13 cellular contexts compared by ENCODE assay signal in the genomic region with DNA sequence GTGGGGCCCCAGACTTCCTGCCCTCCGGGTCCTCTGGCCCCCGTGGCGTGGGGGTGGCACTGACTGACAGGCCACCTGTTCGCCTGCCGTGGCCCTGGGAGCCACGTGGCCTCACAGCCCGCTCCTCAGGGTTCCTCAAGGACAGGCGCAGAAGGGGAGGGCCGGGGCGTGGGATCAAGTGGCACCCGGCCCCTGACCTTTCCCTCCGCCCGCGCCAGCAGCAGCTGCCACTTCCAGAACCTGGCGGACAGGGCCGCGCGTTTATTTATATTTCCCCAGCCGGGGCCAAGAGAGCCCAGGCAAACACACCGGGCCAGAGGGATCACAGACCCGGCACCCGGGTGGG.
A peak's percentile ranks its signal among the peaks of the same experiment; 100 is the strongest.
DNase-seq lines count a peak whose midpoint lies in the region; ATAC-seq and TF ChIP-seq lines count a peak whose summit lies in the region.
"Had no signal": no experiment of that assay in that cellular context is flagged by ENCODE, and none has a peak within 500 bp of the region (broad histone marks: within the 10 kb centered on the region; RNA-seq: fewer than 3 reads in every experiment).

No MANE protein-coding gene starts in this region.

- no peak overlapping the region for H3K27ac Mint-ChIP-seq in immature natural killer cell
- no peak overlapping the region for H3K27ac Mint-ChIP-seq in activated CD4-positive, alpha-beta T cell treated with anti-CD3 and anti-CD28 coated beads, Interleukin-2, amount 10 ng/mL, durations not matched to agents 7 days and 5 days
- H3K27ac Mint-ChIP-seq: activated naive CD4-positive, alpha-beta T cell treated with anti-CD3 and anti-CD28 coated beads, Interleukin-2, amount 50 U/mL, for 24 hours had no signal

- CTCF ChIA-PET in activated CD4-positive, alpha-beta T cell treated with anti-CD3 and anti-CD28 coated beads, Interleukin-2, amount 10 ng/mL, durations not matched to agents 7 days and 5 days (lab: Charles Lee), result interaction anchor here (0.5 kb wide), 2 partner anchors 589 to 878 kb away, joined by 4 read pairs; no protein-coding TSS in a partner anchor

- peaks cover 91 to 99% (median 95%) of the 10 kb centered on the region in 10 experiments for H3K4me1 ChIP-seq in BLaER1 treated with 17β-estradiol and CSF1 and Interleukin-3, amounts not matched to agents 10 nM and 100 nM
- H3K4me1 ChIP-seq in heart right ventricle, result peaks cover 49 to 98% (median 80%) of the 10 kb centered on the region in 9 donors

- POLR2A ChIA-PET in activated CD4-positive, alpha-beta T cell treated with anti-CD3 and anti-CD28 coated beads, Interleukin-2, amount 10 ng/mL, durations not matched to agents 7 days and 5 days (lab: Charles Lee), result no interaction called here

- peaks cover 35 to 36% of the 10 kb centered on the region in 2 donors for H3K4me1 Mint-ChIP-seq in immature natural killer cell
- peaks cover 36% of the 10 kb centered on the region for H3K4me1 Mint-ChIP-seq in activated CD4-positive, alpha-beta T cell treated with anti-CD3 and anti-CD28 coated beads, Interleukin-2, amount 10 ng/mL, durations not matched to agents 7 days and 5 days

- H3K4me3 Mint-ChIP-seq in immature natural killer cell, result no peak overlapping the region
- H3K4me3 Mint-ChIP-seq in activated CD4-positive, alpha-beta T cell treated with anti-CD3 and anti-CD28 coated beads, Interleukin-2, amount 10 ng/mL, durations not matched to agents 7 days and 5 days, result no peak overlapping the region
- H3K4me3 Mint-ChIP-seq: CD4-positive, alpha-beta memory T cell had no signal

- intact Hi-C loops in heart right ventricle (cut with DNase I), result loop anchor here in 7 of 10 donors (5.0 to 10.0 kb wide), 7 partner anchors 35 to 380 kb away; a partner anchor contains a TSS

- H3K36me3 Mint-ChIP-seq in immature natural killer cell, result no peaks in the 10 kb centered on the region
- H3K36me3 Mint-ChIP-seq in activated CD4-positive, alpha-beta T cell treated with anti-CD3 and anti-CD28 coated beads, Interleukin-2, amount 10 ng/mL, durations not matched to agents 7 days and 5 days (ENCODE audit: low read depth), result peaks cover 2% of the 10 kb centered on the region

- peak in 7 of 8 donors; percentile 4 to 60 (median 39) for ATAC-seq in heart right ventricle
- ATAC-seq in HG02938 (IDR thresholded peaks at IDR 0.05; ENCODE audit: unreplicated experiment), result no peak
- no peak for ATAC-seq in HG03565 (IDR thresholded peaks at IDR 0.05; ENCODE audit: unreplicated experiment)

- H3K27ac ChIP-seq in BLaER1 treated with 17β-estradiol and CSF1 and Interleukin-3, amounts not matched to agents 10 nM and 100 nM, result peak overlapping the region in 5 of 11 experiments; percentile 13 to 58 (median 54); a peak in 7 of 22 replicates
- H3K27ac ChIP-seq in VCaP (peak overlapping the region; percentile 95), heart right ventricle (peak overlapping the region; percentile 88 to 99 (median 97))
- H3K27ac ChIP-seq: WERI-Rb-1 had no signal

- peak overlapping the region in 5 of 10 experiments; percentile 36 to 69 (median 62); a peak in 10 of 20 replicates for H3K4me3 ChIP-seq in BLaER1 treated with 17β-estradiol and CSF1 and Interleukin-3, amounts not matched to agents 10 nM and 100 nM
- H3K4me3 ChIP-seq in heart right ventricle (peak overlapping the region; percentile 41 to 74 (median 59)), retinal pigment epithelial cell (ENCODE audit: low read length) (peak overlapping the region; percentile 93)

- DNase-seq in heart right ventricle (peak; percentile 63 to 76), retinal pigment epithelial cell (ENCODE audit: low read depth) (no peak), immature natural killer cell (no peak)
- DNase-seq in activated CD4-positive, alpha-beta T cell treated with anti-CD3 and anti-CD28 coated beads, Interleukin-2, amount 10 ng/mL, durations not matched to agents 7 days and 5 days, result no peak
- DNase-seq: CD4-positive, alpha-beta memory T cell; NCI-H774; stimulated activated CD8-positive, alpha-beta memory T cell treated with anti-CD3 and anti-CD28 coated beads, Interleukin-4, amount 100 ng/mL, for 48 hours; WERI-Rb-1 had no signal

- H4K20me1 ChIP-seq in BLaER1 treated with 17β-estradiol and CSF1 and Interleukin-3, amounts not matched to agents 10 nM and 100 nM, result peaks cover 87 to 98% (median 95%) of the 10 kb centered on the region in 11 experiments

- no peaks in the 10 kb centered on the region for H3K9me3 Mint-ChIP-seq in immature natural killer cell
- H3K9me3 Mint-ChIP-seq in activated CD4-positive, alpha-beta T cell treated with anti-CD3 and anti-CD28 coated beads, Interleukin-2, amount 10 ng/mL, durations not matched to agents 7 days and 5 days, result no peaks in the 10 kb centered on the region
- H3K9me3 Mint-ChIP-seq: activated naive CD4-positive, alpha-beta T cell treated with anti-CD3 and anti-CD28 coated beads, Interleukin-2, amount 50 U/mL, for 24 hours; CD4-positive, alpha-beta memory T cell had no signal

- 45 to 51% methylated on average over 22 of the region's 22 CpGs for WGBS in heart right ventricle, 2 donors

- peaks cover 6 to 16% (median 8%) of the 10 kb centered on the region in 3 donors for H3K27me3 Mint-ChIP-seq in immature natural killer cell (ENCODE audit: low read depth in 3 of 3)
- H3K27me3 Mint-ChIP-seq in activated CD4-positive, alpha-beta T cell treated with anti-CD3 and anti-CD28 coated beads, Interleukin-2, amount 10 ng/mL, durations not matched to agents 7 days and 5 days, result no peaks in the 10 kb centered on the region
- H3K27me3 Mint-ChIP-seq: activated naive CD4-positive, alpha-beta T cell treated with anti-CD3 and anti-CD28 coated beads, Interleukin-2, amount 50 U/mL, for 24 hours; CD4-positive, alpha-beta memory T cell had no signal

- peak overlapping the region in 9 of 11 experiments; percentile 50 to 73 (median 59); a peak in 16 of 22 replicates for H3K9ac ChIP-seq in BLaER1 treated with 17β-estradiol and CSF1 and Interleukin-3, amounts not matched to agents 10 nM and 100 nM

- no peak for TF ChIP-seq CTCF in VCaP (conservative IDR thresholded peaks at IDR 0.05)
- TF ChIP-seq CTCF in heart right ventricle (IDR thresholded peaks at IDR 0.05), result no peak
- TF ChIP-seq CTCF in retinal pigment epithelial cell (conservative IDR thresholded peaks at IDR 0.05; ENCODE audit: low read depth, low read length), result no peak

- peaks cover 10 to 38% (median 30%) of the 10 kb centered on the region in 11 experiments; a peak in 21 of 22 replicates for H3K36me3 ChIP-seq in BLaER1 treated with 17β-estradiol and CSF1 and Interleukin-3, amounts not matched to agents 10 nM and 100 nM
- H3K36me3 ChIP-seq in heart right ventricle, result peaks cover 0 to 43% (median 19%) of the 10 kb centered on the region in 9 donors

- peak overlapping the region; percentile 86 to 100 (median 99) for H3K4me2 ChIP-seq in BLaER1 treated with 17β-estradiol and CSF1 and Interleukin-3, amounts not matched to agents 10 nM and 100 nM

- H3K27me3 ChIP-seq in BLaER1 treated with 17β-estradiol and CSF1 and Interleukin-3, amounts not matched to agents 10 nM and 100 nM, result no peaks in the 10 kb centered on the region
- no peaks in the 10 kb centered on the region for H3K27me3 ChIP-seq in heart right ventricle

- H3K9me3 ChIP-seq in BLaER1 treated with 17β-estradiol and CSF1 and Interleukin-3, amounts not matched to agents 10 nM and 100 nM (replicated peaks in 1 of 11), result no peaks in the 10 kb centered on the region
- no peaks in the 10 kb centered on the region for H3K9me3 ChIP-seq in heart right ventricle

Comparison
In these comparisons a context has a peak if more than half of its experiments do, and no peak if none do; other contexts are left out.
1. ATAC-seq: peak in heart right ventricle (7 of 8); none in HG02938 (single experiment) and HG03565 (single experiment).
2. DNase-seq: peak in heart right ventricle (2 of 2); none in retinal pigment epithelial cell (single experiment), immature natural killer cell (0 of 3) and activated CD4-positive, alpha-beta T cell treated with anti-CD3 and anti-CD28 coated beads, Interleukin-2, amount 10 ng/mL, durations not matched to agents 7 days and 5 days (single experiment).